ENCODE assay signal across 21 cellular contexts in the genomic region with DNA sequence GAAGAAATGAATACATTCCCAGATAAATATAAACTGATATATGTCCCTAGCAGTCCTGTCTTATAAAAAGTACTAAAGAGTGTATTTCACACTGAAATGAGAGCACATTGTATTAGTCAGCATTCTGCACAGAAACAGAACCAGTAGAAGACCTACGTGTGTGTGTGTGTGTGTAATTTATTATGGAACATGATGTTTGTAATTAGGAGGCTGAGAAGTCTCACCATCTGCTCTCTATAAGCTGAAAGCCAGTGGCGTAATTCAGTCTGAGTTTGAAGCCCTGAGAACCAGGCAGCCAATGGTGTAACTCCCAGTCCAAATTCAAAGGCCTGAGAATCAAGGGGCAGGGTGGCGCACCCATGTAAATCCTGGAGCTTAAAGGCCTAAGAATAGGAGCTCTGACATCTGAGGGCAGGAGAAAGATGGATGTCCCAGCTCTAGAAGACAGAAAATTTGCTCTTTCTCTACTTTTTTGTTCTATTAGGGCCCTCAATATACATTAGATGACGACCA.
"Had no signal": no experiment of that assay in that cellular context is flagged by ENCODE, and none has a peak within 500 bp of the region (broad histone marks: within the 10 kb centered on the region; RNA-seq: fewer than 3 reads in every experiment).

No MANE protein-coding gene starts in this region.

- H3K9me3 ChIP-seq: ascending aorta, colonic mucosa, ovary, psoas muscle, tibial nerve, uterus had no signal

- H3K27ac ChIP-seq: ascending aorta, colonic mucosa, ovary, psoas muscle, tibial nerve, uterus had no signal

- H3K36me3 ChIP-seq: ascending aorta, colonic mucosa, ovary, tibial nerve had no signal

- H3K4me3 ChIP-seq: ascending aorta, colonic mucosa, ovary, psoas muscle, tibial nerve, uterus had no signal

- H3K27me3 Mint-ChIP-seq: activated CD4-positive, alpha-beta T cell treated with anti-CD3 and anti-CD28 coated beads, Interleukin-2, amount 10 ng/mL, durations not matched to agents 7 days and 5 days; activated naive CD4-positive, alpha-beta T cell treated with anti-CD3 and anti-CD28 coated beads, Interleukin-2, amount 10 ng/mL, durations not matched to agents 7 days and 5 days; activated naive CD8-positive, alpha-beta T cell treated with anti-CD3 and anti-CD28 coated beads, Interleukin-2, amount 50 U/mL, for 24 hours; central memory CD8-positive, alpha-beta T cell; naive thymus-derived CD4-positive, alpha-beta T cell had no signal

- H3K9me3 Mint-ChIP-seq: activated CD4-positive, alpha-beta T cell treated with anti-CD3 and anti-CD28 coated beads, Interleukin-2, amount 10 ng/mL, durations not matched to agents 7 days and 5 days had no signal

- H3K4me1 Mint-ChIP-seq: activated CD4-positive, alpha-beta T cell treated with anti-CD3 and anti-CD28 coated beads, Interleukin-2, amount 10 ng/mL, durations not matched to agents 7 days and 5 days; activated naive CD4-positive, alpha-beta T cell treated with anti-CD3 and anti-CD28 coated beads, Interleukin-2, amount 10 ng/mL, durations not matched to agents 7 days and 5 days; activated naive CD8-positive, alpha-beta T cell treated with anti-CD3 and anti-CD28 coated beads, Interleukin-2, amount 50 U/mL, for 24 hours; central memory CD8-positive, alpha-beta T cell; naive thymus-derived CD4-positive, alpha-beta T cell had no signal

- H3K27me3 ChIP-seq: ascending aorta, colonic mucosa, ovary, tibial nerve, uterus had no signal

- ATAC-seq: activated CD4-positive, CD25-positive, alpha-beta regulatory T cell treated with anti-CD3 and anti-CD28 coated beads, Interleukin-2, amount 50 U/mL, for 24 hours; activated CD8-positive, alpha-beta T cell treated with anti-CD3 and anti-CD28 coated beads, Interleukin-2, amount 10 ng/mL, durations not matched to agents 7 days and 5 days; activated naive CD8-positive, alpha-beta T cell treated with anti-CD3 and anti-CD28 coated beads, Interleukin-2, amount 50 U/mL, for 24 hours; naive thymus-derived CD4-positive, alpha-beta T cell; psoas muscle; right cardiac atrium had no signal

- H3K36me3 Mint-ChIP-seq: activated naive CD4-positive, alpha-beta T cell treated with anti-CD3 and anti-CD28 coated beads, Interleukin-2, amount 10 ng/mL, durations not matched to agents 7 days and 5 days; naive thymus-derived CD4-positive, alpha-beta T cell had no signal

- H3K4me1 ChIP-seq: ascending aorta, colonic mucosa, psoas muscle, tibial nerve, uterus had no signal

- H3K27ac Mint-ChIP-seq: activated CD4-positive, alpha-beta T cell treated with anti-CD3 and anti-CD28 coated beads, Interleukin-2, amount 10 ng/mL, durations not matched to agents 7 days and 5 days; activated CD8-positive, alpha-beta T cell treated with anti-CD3 and anti-CD28 coated beads, Interleukin-2, amount 10 ng/mL, durations not matched to agents 7 days and 5 days; activated naive CD4-positive, alpha-beta T cell treated with anti-CD3 and anti-CD28 coated beads, Interleukin-2, amount 10 ng/mL, durations not matched to agents 7 days and 5 days; activated naive CD8-positive, alpha-beta T cell treated with anti-CD3 and anti-CD28 coated beads, Interleukin-2, amount 50 U/mL, for 24 hours; naive thymus-derived CD4-positive, alpha-beta T cell had no signal

- DNase-seq: activated CD4-positive, alpha-beta T cell treated with anti-CD3 and anti-CD28 coated beads, Interleukin-2, amount 10 ng/mL, durations not matched to agents 7 days and 5 days; activated CD8-positive, alpha-beta T cell treated with anti-CD3 and anti-CD28 coated beads, Interleukin-2, amount 10 ng/mL, durations not matched to agents 7 days and 5 days; activated effector memory CD4-positive, alpha-beta T cell treated with Interleukin-2 at 50 U/mL for 16 hours; activated naive CD4-positive, alpha-beta T cell treated with anti-CD3 and anti-CD28 coated beads, Interleukin-2, amount 10 ng/mL, durations not matched to agents 7 days and 5 days; activated naive CD8-positive, alpha-beta T cell treated with anti-CD3 and anti-CD28 coated beads, Interleukin-2, amount 50 U/mL, for 24 hours; activated T-cell treated with anti-CD3 and anti-CD28 coated beads, Interleukin-2, amount 50 U/mL, for 48 hours; colonic mucosa; mesendoderm; naive thymus-derived CD4-positive, alpha-beta T cell; ovary; psoas muscle; right cardiac atrium; stimulated activated CD4-positive, alpha-beta T cell treated with anti-CD3 and anti-CD28 coated beads, Interleukin-2, amount 100 ng/mL, for 24 hours; stimulated activated naive CD4-positive, alpha-beta T cell treated with Interleukin-2 at 50 U/mL for 16 hours; substantia nigra; T1000; uterus had no signal

- H3K4me3 Mint-ChIP-seq: activated CD4-positive, alpha-beta T cell treated with anti-CD3 and anti-CD28 coated beads, Interleukin-2, amount 10 ng/mL, durations not matched to agents 7 days and 5 days; activated CD8-positive, alpha-beta T cell treated with anti-CD3 and anti-CD28 coated beads, Interleukin-2, amount 10 ng/mL, durations not matched to agents 7 days and 5 days; activated naive CD4-positive, alpha-beta T cell treated with anti-CD3 and anti-CD28 coated beads, Interleukin-2, amount 10 ng/mL, durations not matched to agents 7 days and 5 days; activated naive CD8-positive, alpha-beta T cell treated with anti-CD3 and anti-CD28 coated beads, Interleukin-2, amount 50 U/mL, for 24 hours; central memory CD8-positive, alpha-beta T cell; naive thymus-derived CD4-positive, alpha-beta T cell had no signal
